9 cellular contexts compared by ENCODE assay signal in genomic region chr2:46334389-46335345, GRCh38. TPM values are rescaled to one million over a fixed set of nuclear protein-coding genes. Genes with fewer than 3 reads are reported as not detected.
A peak's percentile ranks its signal among the peaks of the same experiment; 100 is the strongest.
DNase-seq lines count a peak whose midpoint lies in the region; ATAC-seq and TF ChIP-seq lines count a peak whose summit lies in the region.
"Had no signal": no experiment of that assay in that cellular context is flagged by ENCODE, and none has a peak within 500 bp of the region (broad histone marks: within the 10 kb centered on the region; RNA-seq: fewer than 3 reads in every experiment).

No MANE protein-coding gene starts in this region.

- H3K9me3 ChIP-seq in adrenal gland (replicated peaks in 1 of 3) (no peaks in the 10 kb centered on the region), skeletal muscle satellite cell (replicated peaks; ENCODE audit: low read length) (no peaks in the 10 kb centered on the region)

- H3K4me2 ChIP-seq in skeletal muscle satellite cell (ENCODE audit: low read length), result peak overlapping the region; percentile 88

- peaks cover 7 to 75% of the 10 kb centered on the region in 2 donors for H3K4me1 ChIP-seq in adrenal gland (replicated peaks in 1 of 2)
- H3K4me1 ChIP-seq in skeletal muscle satellite cell (ENCODE audit: control insufficient read depth, insufficient read depth, low read length), result peaks cover 81% of the 10 kb centered on the region

- H3K36me3 ChIP-seq in adrenal gland (replicated peaks in 1 of 2) (no peaks in the 10 kb centered on the region), skeletal muscle satellite cell (ENCODE audit: insufficient read depth, low read length) (no peaks in the 10 kb centered on the region)

- peak overlapping the region; percentile 93 for H3K9ac ChIP-seq in skeletal muscle satellite cell (ENCODE audit: low read depth, low read length)

- H3K27me3 ChIP-seq in adrenal gland (no peaks in the 10 kb centered on the region), skeletal muscle satellite cell (ENCODE audit: control insufficient read depth, insufficient read depth, low read length) (no peaks in the 10 kb centered on the region)

- no peak for TF ChIP-seq CTCF in adrenal gland (IDR thresholded peaks at IDR 0.05)

- DNase-seq in EL (peak; percentile 97), adrenal gland (peak in 2 of 7 donors; percentile 14 to 53), left ventricle myocardium superior (no peak), COR-L47 (lab: John Stamatoyannopoulos, UW) (no peak), GM19240 (ENCODE audit: insufficient read length, low spot score) (no peak), NCI-H82 (lab: John Stamatoyannopoulos, UW) (no peak)
- DNase-seq in activated CD8-positive, alpha-beta memory T cell treated with anti-CD3 and anti-CD28 coated beads, Interleukin-2, amount 50 U/mL, for 48 hours, result no peak
- DNase-seq: activated gamma-delta T cell had no signal

- H3K27ac ChIP-seq in adrenal gland, result peak overlapping the region in 4 of 5 donors; percentile 32 to 87 (median 56)

- peak overlapping the region in 1 of 4 donors; percentile 14 for H3K4me3 ChIP-seq in adrenal gland
- H3K4me3 ChIP-seq in skeletal muscle satellite cell (ENCODE audit: low read length), result peak overlapping the region; percentile 59

- WGBS in adrenal gland, 4 donors, result 63 to 81% (median 65%) methylated on average over 6 of the region's 6 CpGs

- TF ChIP-seq POLR2A in adrenal gland (IDR thresholded peaks at IDR 0.05), result no peak

- intact Hi-C loops in adrenal gland (cut with DNase I), result no loop called here
- intact Hi-C loops in left ventricle myocardium superior (cut with micrococcal nuclease), result no loop called here

- peak; percentile 3 for ATAC-seq in left ventricle myocardium superior

RNA-seq across cellular contexts. Expression of gene EPAS1, which starts 37.5 kb away (rescaled TPM):
- 100 to 1,000 TPM; 124 to 307 (median 237) TPM for total RNA-seq in adrenal gland
- polyA plus RNA-seq in adrenal gland, result 100 to 1,000 TPM in 1 of 3 donors, 10 to 100 TPM in 2; 62.0 to 178 (median 65.2) TPM
- 212 TPM for total RNA-seq in left ventricle myocardium superior
- total RNA-seq in skeletal muscle satellite cell (2012; rRNA removed), result 46.3 and 63.6 TPM in 2 replicates
